ENCODE assay signal across 9 cellular contexts in the genomic region with DNA sequence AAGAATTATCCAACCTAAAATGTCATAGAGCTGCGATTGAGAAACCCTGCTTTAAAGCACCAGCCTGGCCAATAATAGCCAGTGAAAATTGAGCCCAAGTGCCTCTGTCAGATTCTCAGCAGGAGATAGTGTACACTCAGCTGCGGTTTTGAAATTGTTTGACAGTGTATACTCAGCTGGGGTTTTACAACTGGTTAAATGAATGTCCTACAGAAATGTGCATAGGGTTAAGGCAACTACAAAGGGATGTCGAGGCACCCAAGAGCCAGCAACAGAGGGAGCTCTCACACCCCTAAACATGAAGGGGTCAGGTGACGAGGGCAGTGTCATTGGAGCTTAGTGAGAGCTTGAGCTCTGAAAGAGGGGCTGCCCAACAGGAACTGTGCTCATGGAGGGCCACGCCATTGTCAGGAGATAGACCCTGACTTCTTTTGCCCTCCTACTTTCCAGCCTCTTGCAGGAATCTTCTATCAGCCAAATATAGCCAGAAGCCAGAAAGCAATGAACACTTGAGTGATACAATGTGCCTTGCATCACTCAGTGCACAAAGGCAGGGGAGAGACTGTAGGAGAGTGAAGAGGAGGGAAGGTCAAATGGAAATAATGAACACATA. TPM values are rescaled to one million over a fixed set of nuclear protein-coding genes. Genes with fewer than 3 reads are reported as not detected.
A peak's percentile ranks its signal among the peaks of the same experiment; 100 is the strongest.
DNase-seq lines count a peak whose midpoint lies in the region; ATAC-seq and TF ChIP-seq lines count a peak whose summit lies in the region.
"Had no signal": no experiment of that assay in that cellular context is flagged by ENCODE, and none has a peak within 500 bp of the region (broad histone marks: within the 10 kb centered on the region; RNA-seq: fewer than 3 reads in every experiment).

No MANE protein-coding gene starts in this region.

- peaks cover 16% of the 10 kb centered on the region for H3K27me3 ChIP-seq in osteoblast (ENCODE audit: insufficient read depth, low read length)
- H3K27me3 ChIP-seq: adrenal gland had no signal

- ATAC-seq in Right ventricle myocardium superior (ENCODE audit: poor library complexity), result peak; percentile 48
- ATAC-seq in Right ventricle myocardium inferior, result no peak

- no peak overlapping the region for H3K27ac ChIP-seq in osteoblast (ENCODE audit: low read depth, low read length)
- H3K27ac ChIP-seq: adrenal gland had no signal

- H2AFZ ChIP-seq in osteoblast (ENCODE audit: low read length), result no peak overlapping the region

- H3K4me2 ChIP-seq in osteoblast (ENCODE audit: insufficient read depth, low read length), result no peak overlapping the region

- no peaks in the 10 kb centered on the region for H3K4me1 ChIP-seq in osteoblast (ENCODE audit: insufficient read depth, low read length)
- H3K4me1 ChIP-seq: adrenal gland had no signal

- H3K79me2 ChIP-seq in osteoblast (ENCODE audit: insufficient read depth, low read length), result no peaks in the 10 kb centered on the region

- H3K4me3 ChIP-seq in osteoblast (ENCODE audit: insufficient read depth, low read length), result no peak overlapping the region
- H3K4me3 ChIP-seq: adrenal gland had no signal

- no peaks in the 10 kb centered on the region for H3K9me3 ChIP-seq in osteoblast (ENCODE audit: low read depth, low read length)
- H3K9me3 ChIP-seq: adrenal gland had no signal

- no peak for DNase-seq in Right ventricle myocardium superior
- no peak for DNase-seq in Right ventricle myocardium inferior (ENCODE audit: missing footprints)
- peak; percentile 57 for DNase-seq in NCI-H1092 (lab: John Stamatoyannopoulos, UW)
- DNase-seq in UCSD-AML1 (lab: John Stamatoyannopoulos, UW; ENCODE audit: unreplicated experiment), result peak; percentile 34
- peak; percentile 28 for DNase-seq in effector CD4-positive, alpha-beta T cell
- peak; percentile 72 for DNase-seq in osteoblast (ENCODE audit: insufficient read length, low spot score, missing footprints)
- DNase-seq in amniotic stem cell (lab: John Stamatoyannopoulos, UW), result no peak
- DNase-seq in NCI-H446 (lab: John Stamatoyannopoulos, UW), result no peak

- peak; percentile 34 for TF ChIP-seq CTCF in osteoblast (IDR thresholded peaks at IDR 0.05; ENCODE audit: extremely low read depth, low read depth, low read length)

- no peaks in the 10 kb centered on the region for H3K36me3 ChIP-seq in osteoblast (ENCODE audit: insufficient read depth, low read length)
- H3K36me3 ChIP-seq: adrenal gland had no signal

- H4K20me1 ChIP-seq in osteoblast (ENCODE audit: insufficient read depth, low read length), result no peaks in the 10 kb centered on the region

- intact Hi-C loops in Right ventricle myocardium superior (cut with DNase I), result no loop called here
- intact Hi-C loops in Right ventricle myocardium inferior (cut with DNase I), result no loop called here

RNA-seq across cellular contexts. Expression of a gene that starts 15.1 kb away (rescaled TPM):
- 1.7 TPM for total RNA-seq in Right ventricle myocardium superior
- 1.9 TPM for total RNA-seq in Right ventricle myocardium inferior
- 0.72 TPM in 1 of 2 replicates, not detected in the other for total RNA-seq in osteoblast

RNA-seq across cellular contexts. Expression of a gene that starts 18.7 kb away (rescaled TPM):
- total RNA-seq in Right ventricle myocardium superior, result 17.7 TPM
- 17.9 TPM for total RNA-seq in Right ventricle myocardium inferior
- total RNA-seq in osteoblast, result 40.7 and 46.0 TPM in 2 replicates

Comparison
In these comparisons a context has a peak if more than half of its experiments do, and no peak if none do; other contexts are left out.
1. DNase-seq: peak in NCI-H1092 (single experiment), UCSD-AML1 (single experiment), effector CD4-positive, alpha-beta T cell (single experiment) and osteoblast (single experiment); none in Right ventricle myocardium superior (single experiment), Right ventricle myocardium inferior (single experiment), amniotic stem cell (single experiment) and NCI-H446 (0 of 2).